Comparison of ENCODE assay signal across 1 cellular context in genomic region chr11:7575841-7576451, GRCh38.
TF ChIP-seq lines count a peak whose summit lies in the region.

No MANE protein-coding gene starts in this region.

TF ChIP-seq in HepG2, 621 proteins besides CTCF, POLR2A, EP300 and RAD21 (continued from another document):
- TF ChIP-seq RAD51 (IDR thresholded peaks at IDR 0.05; ENCODE audit: borderline replicate concordance) (no peak), ZNF709 (CRISPR knock-in tag; IDR thresholded peaks at IDR 0.05) (no peak), CBFB (CRISPR knock-in tag; IDR thresholded peaks at IDR 0.05) (0 out of 2 replicates have a peak, but pooled peaks have one; percentile 9), ZNF235 (CRISPR knock-in tag; IDR thresholded peaks at IDR 0.05; ENCODE audit: borderline replicate concordance) (no peak), ZNF589 (CRISPR knock-in tag; conservative IDR thresholded peaks at IDR 0.05) (no peak), ZNF549 (CRISPR knock-in tag; IDR thresholded peaks at IDR 0.05) (no peak), ZNF367 (CRISPR knock-in tag; IDR thresholded peaks at IDR 0.05; ENCODE audit: borderline replicate concordance) (no peak), JUN (CRISPR knock-in tag; IDR thresholded peaks at IDR 0.05) (no peak), NR2C2 (CRISPR knock-in tag; IDR thresholded peaks at IDR 0.05; ENCODE audit: borderline replicate concordance) (no peak), ZXDC (CRISPR knock-in tag; IDR thresholded peaks at IDR 0.05) (no peak), THAP11 (CRISPR knock-in tag; IDR thresholded peaks at IDR 0.05) (no peak), NFRKB (IDR thresholded peaks at IDR 0.05) (no peak), ZNF724P (CRISPR knock-in tag; IDR thresholded peaks at IDR 0.05; ENCODE audit: borderline replicate concordance) (no peak), MTF2 (CRISPR knock-in tag; IDR thresholded peaks at IDR 0.05; ENCODE audit: borderline replicate concordance) (no peak), ZNF788 (CRISPR knock-in tag; IDR thresholded peaks at IDR 0.05; ENCODE audit: borderline replicate concordance) (no peak), MTF1 (CRISPR knock-in tag; IDR thresholded peaks at IDR 0.05) (no peak), KDM3A (CRISPR knock-in tag; IDR thresholded peaks at IDR 0.05; ENCODE audit: low read depth) (no peak), MLXIP (CRISPR knock-in tag; IDR thresholded peaks at IDR 0.05; ENCODE audit: borderline replicate concordance) (no peak), ZBTB7B (CRISPR knock-in tag; IDR thresholded peaks at IDR 0.05) (0 out of 2 replicates have a peak, but pooled peaks have one; percentile 8)
- TF ChIP-seq, protein P1, sequence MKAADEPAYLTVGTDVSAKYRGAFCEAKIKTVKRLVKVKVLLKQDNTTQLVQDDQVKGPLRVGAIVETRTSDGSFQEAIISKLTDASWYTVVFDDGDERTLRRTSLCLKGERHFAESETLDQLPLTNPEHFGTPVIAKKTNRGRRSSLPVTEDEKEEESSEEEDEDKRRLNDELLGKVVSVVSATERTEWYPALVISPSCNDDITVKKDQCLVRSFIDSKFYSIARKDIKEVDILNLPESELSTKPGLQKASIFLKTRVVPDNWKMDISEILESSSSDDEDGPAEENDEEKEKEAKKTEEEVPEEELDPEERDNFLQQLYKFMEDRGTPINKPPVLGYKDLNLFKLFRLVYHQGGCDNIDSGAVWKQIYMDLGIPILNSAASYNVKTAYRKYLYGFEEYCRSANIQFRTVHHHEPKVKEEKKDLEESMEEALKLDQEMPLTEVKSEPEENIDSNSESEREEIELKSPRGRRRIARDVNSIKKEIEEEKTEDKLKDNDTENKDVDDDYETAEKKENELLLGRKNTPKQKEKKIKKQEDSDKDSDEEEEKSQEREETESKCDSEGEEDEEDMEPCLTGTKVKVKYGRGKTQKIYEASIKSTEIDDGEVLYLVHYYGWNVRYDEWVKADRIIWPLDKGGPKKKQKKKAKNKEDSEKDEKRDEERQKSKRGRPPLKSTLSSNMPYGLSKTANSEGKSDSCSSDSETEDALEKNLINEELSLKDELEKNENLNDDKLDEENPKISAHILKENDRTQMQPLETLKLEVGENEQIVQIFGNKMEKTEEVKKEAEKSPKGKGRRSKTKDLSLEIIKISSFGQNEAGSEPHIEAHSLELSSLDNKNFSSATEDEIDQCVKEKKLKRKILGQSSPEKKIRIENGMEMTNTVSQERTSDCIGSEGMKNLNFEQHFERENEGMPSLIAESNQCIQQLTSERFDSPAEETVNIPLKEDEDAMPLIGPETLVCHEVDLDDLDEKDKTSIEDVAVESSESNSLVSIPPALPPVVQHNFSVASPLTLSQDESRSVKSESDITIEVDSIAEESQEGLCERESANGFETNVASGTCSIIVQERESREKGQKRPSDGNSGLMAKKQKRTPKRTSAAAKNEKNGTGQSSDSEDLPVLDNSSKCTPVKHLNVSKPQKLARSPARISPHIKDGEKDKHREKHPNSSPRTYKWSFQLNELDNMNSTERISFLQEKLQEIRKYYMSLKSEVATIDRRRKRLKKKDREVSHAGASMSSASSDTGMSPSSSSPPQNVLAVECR (CRISPR knock-in tag; IDR thresholded peaks at IDR 0.05; ENCODE audit: borderline replicate concordance), result peak; percentile 45; the same call in 1 of the 2 replicates
- TF ChIP-seq, protein P2, sequence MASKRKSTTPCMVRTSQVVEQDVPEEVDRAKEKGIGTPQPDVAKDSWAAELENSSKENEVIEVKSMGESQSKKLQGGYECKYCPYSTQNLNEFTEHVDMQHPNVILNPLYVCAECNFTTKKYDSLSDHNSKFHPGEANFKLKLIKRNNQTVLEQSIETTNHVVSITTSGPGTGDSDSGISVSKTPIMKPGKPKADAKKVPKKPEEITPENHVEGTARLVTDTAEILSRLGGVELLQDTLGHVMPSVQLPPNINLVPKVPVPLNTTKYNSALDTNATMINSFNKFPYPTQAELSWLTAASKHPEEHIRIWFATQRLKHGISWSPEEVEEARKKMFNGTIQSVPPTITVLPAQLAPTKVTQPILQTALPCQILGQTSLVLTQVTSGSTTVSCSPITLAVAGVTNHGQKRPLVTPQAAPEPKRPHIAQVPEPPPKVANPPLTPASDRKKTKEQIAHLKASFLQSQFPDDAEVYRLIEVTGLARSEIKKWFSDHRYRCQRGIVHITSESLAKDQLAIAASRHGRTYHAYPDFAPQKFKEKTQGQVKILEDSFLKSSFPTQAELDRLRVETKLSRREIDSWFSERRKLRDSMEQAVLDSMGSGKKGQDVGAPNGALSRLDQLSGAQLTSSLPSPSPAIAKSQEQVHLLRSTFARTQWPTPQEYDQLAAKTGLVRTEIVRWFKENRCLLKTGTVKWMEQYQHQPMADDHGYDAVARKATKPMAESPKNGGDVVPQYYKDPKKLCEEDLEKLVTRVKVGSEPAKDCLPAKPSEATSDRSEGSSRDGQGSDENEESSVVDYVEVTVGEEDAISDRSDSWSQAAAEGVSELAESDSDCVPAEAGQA (IDR thresholded peaks at IDR 0.05; ENCODE audit: low read depth), result no peak
- TF ChIP-seq, protein P2 (CRISPR knock-in tag; IDR thresholded peaks at IDR 0.05; ENCODE audit: borderline replicate concordance), result no peak
- TF ChIP-seq, protein P3, sequence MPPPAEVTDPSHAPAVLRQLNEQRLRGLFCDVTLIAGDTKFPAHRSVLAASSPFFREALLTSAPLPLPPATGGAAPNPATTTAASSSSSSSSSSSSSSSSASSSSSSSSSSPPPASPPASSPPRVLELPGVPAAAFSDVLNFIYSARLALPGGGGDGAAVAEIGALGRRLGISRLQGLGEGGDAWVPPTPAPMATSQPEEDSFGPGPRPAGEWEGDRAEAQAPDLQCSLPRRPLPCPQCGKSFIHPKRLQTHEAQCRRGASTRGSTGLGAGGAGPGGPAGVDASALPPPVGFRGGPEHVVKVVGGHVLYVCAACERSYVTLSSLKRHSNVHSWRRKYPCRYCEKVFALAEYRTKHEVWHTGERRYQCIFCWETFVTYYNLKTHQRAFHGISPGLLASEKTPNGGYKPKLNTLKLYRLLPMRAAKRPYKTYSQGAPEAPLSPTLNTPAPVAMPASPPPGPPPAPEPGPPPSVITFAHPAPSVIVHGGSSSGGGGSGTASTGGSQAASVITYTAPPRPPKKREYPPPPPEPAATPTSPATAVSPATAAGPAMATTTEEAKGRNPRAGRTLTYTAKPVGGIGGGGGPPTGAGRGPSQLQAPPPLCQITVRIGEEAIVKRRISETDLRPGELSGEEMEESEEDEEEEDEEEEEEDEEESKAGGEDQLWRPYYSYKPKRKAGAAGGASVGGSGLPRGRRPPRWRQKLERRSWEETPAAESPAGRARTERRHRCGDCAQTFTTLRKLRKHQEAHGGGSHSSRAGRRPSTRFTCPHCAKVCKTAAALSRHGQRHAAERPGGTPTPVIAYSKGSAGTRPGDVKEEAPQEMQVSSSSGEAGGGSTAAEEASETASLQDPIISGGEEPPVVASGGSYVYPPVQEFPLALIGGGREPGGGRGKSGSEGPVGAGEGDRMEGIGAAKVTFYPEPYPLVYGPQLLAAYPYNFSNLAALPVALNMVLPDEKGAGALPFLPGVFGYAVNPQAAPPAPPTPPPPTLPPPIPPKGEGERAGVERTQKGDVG (CRISPR knock-in tag; IDR thresholded peaks at IDR 0.05; ENCODE audit: borderline replicate concordance), result no peak
- TF ChIP-seq, protein P4, sequence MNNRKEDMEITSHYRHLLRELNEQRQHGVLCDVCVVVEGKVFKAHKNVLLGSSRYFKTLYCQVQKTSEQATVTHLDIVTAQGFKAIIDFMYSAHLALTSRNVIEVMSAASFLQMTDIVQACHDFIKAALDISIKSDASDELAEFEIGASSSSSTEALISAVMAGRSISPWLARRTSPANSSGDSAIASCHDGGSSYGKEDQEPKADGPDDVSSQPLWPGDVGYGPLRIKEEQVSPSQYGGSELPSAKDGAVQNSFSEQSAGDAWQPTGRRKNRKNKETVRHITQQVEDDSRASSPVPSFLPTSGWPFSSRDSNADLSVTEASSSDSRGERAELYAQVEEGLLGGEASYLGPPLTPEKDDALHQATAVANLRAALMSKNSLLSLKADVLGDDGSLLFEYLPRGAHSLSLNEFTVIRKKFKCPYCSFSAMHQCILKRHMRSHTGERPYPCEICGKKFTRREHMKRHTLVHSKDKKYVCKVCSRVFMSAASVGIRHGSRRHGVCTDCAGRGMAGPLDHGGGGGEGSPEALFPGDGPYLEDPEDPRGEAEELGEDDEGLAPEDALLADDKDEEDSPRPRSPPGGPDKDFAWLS (CRISPR knock-in tag; IDR thresholded peaks at IDR 0.05; ENCODE audit: borderline replicate concordance), result no peak
- TF ChIP-seq, protein P5, sequence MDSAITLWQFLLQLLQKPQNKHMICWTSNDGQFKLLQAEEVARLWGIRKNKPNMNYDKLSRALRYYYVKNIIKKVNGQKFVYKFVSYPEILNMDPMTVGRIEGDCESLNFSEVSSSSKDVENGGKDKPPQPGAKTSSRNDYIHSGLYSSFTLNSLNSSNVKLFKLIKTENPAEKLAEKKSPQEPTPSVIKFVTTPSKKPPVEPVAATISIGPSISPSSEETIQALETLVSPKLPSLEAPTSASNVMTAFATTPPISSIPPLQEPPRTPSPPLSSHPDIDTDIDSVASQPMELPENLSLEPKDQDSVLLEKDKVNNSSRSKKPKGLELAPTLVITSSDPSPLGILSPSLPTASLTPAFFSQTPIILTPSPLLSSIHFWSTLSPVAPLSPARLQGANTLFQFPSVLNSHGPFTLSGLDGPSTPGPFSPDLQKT (CRISPR knock-in tag; IDR thresholded peaks at IDR 0.05; ENCODE audit: borderline replicate concordance), result no peak
- TF ChIP-seq, protein P6, sequence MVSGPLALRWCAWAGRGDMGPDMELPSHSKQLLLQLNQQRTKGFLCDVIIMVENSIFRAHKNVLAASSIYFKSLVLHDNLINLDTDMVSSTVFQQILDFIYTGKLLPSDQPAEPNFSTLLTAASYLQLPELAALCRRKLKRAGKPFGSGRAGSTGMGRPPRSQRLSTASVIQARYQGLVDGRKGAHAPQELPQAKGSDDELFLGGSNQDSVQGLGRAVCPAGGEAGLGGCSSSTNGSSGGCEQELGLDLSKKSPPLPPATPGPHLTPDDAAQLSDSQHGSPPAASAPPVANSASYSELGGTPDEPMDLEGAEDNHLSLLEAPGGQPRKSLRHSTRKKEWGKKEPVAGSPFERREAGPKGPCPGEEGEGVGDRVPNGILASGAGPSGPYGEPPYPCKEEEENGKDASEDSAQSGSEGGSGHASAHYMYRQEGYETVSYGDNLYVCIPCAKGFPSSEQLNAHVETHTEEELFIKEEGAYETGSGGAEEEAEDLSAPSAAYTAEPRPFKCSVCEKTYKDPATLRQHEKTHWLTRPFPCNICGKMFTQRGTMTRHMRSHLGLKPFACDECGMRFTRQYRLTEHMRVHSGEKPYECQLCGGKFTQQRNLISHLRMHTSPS (CRISPR knock-in tag; IDR thresholded peaks at IDR 0.05; ENCODE audit: low read depth), result peak; percentile 47; the same call in 1 of the 2 replicates
- TF ChIP-seq, protein P7, sequence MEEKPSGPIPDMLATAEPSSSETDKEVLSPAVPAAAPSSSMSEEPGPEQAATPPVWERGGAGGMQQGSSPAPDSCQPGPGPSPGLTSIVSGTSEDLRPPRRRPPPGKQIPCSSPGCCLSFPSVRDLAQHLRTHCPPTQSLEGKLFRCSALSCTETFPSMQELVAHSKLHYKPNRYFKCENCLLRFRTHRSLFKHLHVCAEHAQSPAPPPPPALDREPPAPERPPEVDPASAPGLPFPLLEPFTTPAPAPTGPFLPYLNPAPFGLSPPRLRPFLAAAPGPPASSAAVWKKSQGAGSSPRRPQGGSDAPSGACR (CRISPR knock-in tag; IDR thresholded peaks at IDR 0.05), result no peak
